Comparison of ENCODE assay signal across 17 cellular contexts in the genomic region with DNA sequence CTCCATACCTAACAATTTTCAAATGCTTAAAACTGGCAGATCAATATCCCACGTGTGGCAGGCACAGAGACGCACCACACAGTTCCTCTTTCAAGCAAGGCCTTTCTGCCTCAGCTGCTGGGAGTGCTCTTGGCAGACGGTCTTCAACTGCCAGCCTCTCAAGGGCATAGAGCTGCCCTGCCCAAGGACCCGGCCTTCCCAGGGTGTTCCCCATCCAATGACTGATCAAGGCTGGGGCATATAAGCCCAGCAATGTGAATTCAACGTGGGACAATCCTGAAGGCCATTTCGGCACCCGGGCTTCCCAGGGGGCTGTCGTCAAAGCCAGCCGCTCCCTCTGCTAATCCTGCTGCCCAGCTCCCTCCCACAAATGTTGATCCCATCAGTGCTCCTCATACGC.
A peak's percentile ranks its signal among the peaks of the same experiment; 100 is the strongest.
DNase-seq lines count a peak whose midpoint lies in the region; ATAC-seq and TF ChIP-seq lines count a peak whose summit lies in the region.
"Had no signal": no experiment of that assay in that cellular context is flagged by ENCODE, and none has a peak within 500 bp of the region (broad histone marks: within the 10 kb centered on the region; RNA-seq: fewer than 3 reads in every experiment).

No MANE protein-coding gene starts in this region.

- H2AK5ac ChIP-seq in mesenchymal stem cell (ENCODE audit: low read length, severe bottlenecking) (no peak overlapping the region), mesendoderm (ENCODE audit: low read length) (no peak overlapping the region)

- no peak overlapping the region for H2BK15ac ChIP-seq in mesenchymal stem cell (ENCODE audit: low read depth, poor library complexity, severe bottlenecking)
- no peak overlapping the region for H2BK15ac ChIP-seq in mesendoderm (replicated peaks; ENCODE audit: low read depth)

- H2BK5ac ChIP-seq in mesenchymal stem cell (ENCODE audit: low read depth, low read length, poor library complexity, severe bottlenecking) (no peak overlapping the region), mesendoderm (ENCODE audit: low read length) (no peak overlapping the region)

- peaks cover 48 to 53% of the 10 kb centered on the region in 2 donors for H3K4me1 Mint-ChIP-seq in natural killer cell
- peaks cover 39 to 43% of the 10 kb centered on the region in 2 donors for H3K4me1 Mint-ChIP-seq in natural killer cell treated with Interleukin-12 subunit alpha and Interleukin-12 subunit beta and Interleukin-15 and Interleukin-18, amount 100 ng/mL, for 72 hours (ENCODE audit: low read depth in 2 of 2)

- no peaks in the 10 kb centered on the region for H3K36me3 Mint-ChIP-seq in natural killer cell
- H3K36me3 Mint-ChIP-seq in natural killer cell treated with Interleukin-12 subunit alpha and Interleukin-12 subunit beta and Interleukin-15 and Interleukin-18, amount 100 ng/mL, for 72 hours = no peaks in the 10 kb centered on the region

- H3K9me3 Mint-ChIP-seq in natural killer cell = no peaks in the 10 kb centered on the region
- H3K9me3 Mint-ChIP-seq in natural killer cell treated with Interleukin-12 subunit alpha and Interleukin-12 subunit beta and Interleukin-15 and Interleukin-18, amount 100 ng/mL, for 72 hours = no peaks in the 10 kb centered on the region

- H3K79me1 ChIP-seq in mesenchymal stem cell (replicated peaks; ENCODE audit: low read length, poor library complexity, severe bottlenecking) (no peaks in the 10 kb centered on the region), mesendoderm (ENCODE audit: low read length) (no peaks in the 10 kb centered on the region)

- no peak overlapping the region for H3K56ac ChIP-seq in mesendoderm (ENCODE audit: low read length)

- H3K9ac ChIP-seq in mesenchymal stem cell (ENCODE audit: low read length) (no peak overlapping the region), mesendoderm (ENCODE audit: low read length) (no peak overlapping the region)

- H3K23ac ChIP-seq in mesenchymal stem cell (ENCODE audit: low read length in 2 of 2) (no peak overlapping the region), mesendoderm (ENCODE audit: low read length) (no peak overlapping the region)

- H2BK120ac ChIP-seq in mesenchymal stem cell (ENCODE audit: low read depth, low read length) (no peak overlapping the region), mesendoderm (ENCODE audit: low read depth, low read length) (no peak overlapping the region)

- ATAC-seq in natural killer cell (no peak), HG03342 (IDR thresholded peaks at IDR 0.05; ENCODE audit: unreplicated experiment) (no peak)
- ATAC-seq in natural killer cell treated with Interleukin-12 subunit alpha and Interleukin-12 subunit beta and Interleukin-15 and Interleukin-18, amount 100 ng/mL, for 72 hours = no peak

- H3K18ac ChIP-seq in mesenchymal stem cell (ENCODE audit: low read depth in 1 of 2, low read length in 2 of 2) (peak overlapping the region; percentile 15 to 71), mesendoderm (ENCODE audit: low read length) (no peak overlapping the region)

- no peak overlapping the region for H3K4me3 Mint-ChIP-seq in natural killer cell
- H3K4me3 Mint-ChIP-seq in natural killer cell treated with Interleukin-12 subunit alpha and Interleukin-12 subunit beta and Interleukin-15 and Interleukin-18, amount 100 ng/mL, for 72 hours = no peak overlapping the region
- H3K4me3 Mint-ChIP-seq: B cell had no signal

- H3K36me3 ChIP-seq in mesenchymal stem cell (ENCODE audit: control insufficient read depth in 1 of 2, insufficient read depth in 2 of 2, low read depth in 1 of 2, low read length in 2 of 2) (no peaks in the 10 kb centered on the region), mesendoderm (ENCODE audit: control insufficient read depth, insufficient read depth, low read length) (no peaks in the 10 kb centered on the region)

- H3K4me2 ChIP-seq in mesenchymal stem cell (ENCODE audit: low read length, poor library complexity, severe bottlenecking) = no peak overlapping the region
- H3K4me2 ChIP-seq in mesendoderm (ENCODE audit: low read length) = no peak overlapping the region

- DNase-seq in natural killer cell (no peak), MV-4-11 (lab: John Stamatoyannopoulos, UW) (peak; percentile 33), mesenchymal stem cell (no peak), mesendoderm (no peak), posterior cingulate gyrus (no peak)
- DNase-seq in natural killer cell treated with Interleukin-12 subunit alpha and Interleukin-12 subunit beta and Interleukin-15 and Interleukin-18, amount 100 ng/mL, for 72 hours (ENCODE audit: low spot score) = no peak
- DNase-seq: ACHN, DMS79 treated with DMSO at 0.1 percent for 48 hours, GDM1, HCEC 1CT, NCI-H146, NCI-H226, NCI-H526 treated with DMSO at 0.1 percent for 48 hours had no signal

- no peaks in the 10 kb centered on the region for H3K9me3 ChIP-seq in mesenchymal stem cell (ENCODE audit: control insufficient read depth, low read length)

- H2BK12ac ChIP-seq in mesenchymal stem cell (ENCODE audit: low read length in 2 of 2) = no peak overlapping the region

- H3K4me3 ChIP-seq in mesenchymal stem cell (ENCODE audit: insufficient read depth in 1 of 2, low read depth in 1 of 2, low read length in 2 of 2) (no peak overlapping the region), mesendoderm (ENCODE audit: low read length) (no peak overlapping the region)
- H3K4me3 ChIP-seq: SJSA1 had no signal

- no peak for TF ChIP-seq CTCF in natural killer cell (IDR thresholded peaks at IDR 0.05)

- intact Hi-C loops in natural killer cell (cut with micrococcal nuclease) = no loop called here
- intact Hi-C loops in posterior cingulate gyrus (cut with DNase I) = no loop called here

- H3K4me1 ChIP-seq in mesenchymal stem cell (ENCODE audit: control insufficient read depth, insufficient read depth, low read depth, low read length) = peaks cover 5% of the 10 kb centered on the region
- no peaks in the 10 kb centered on the region for H3K4me1 ChIP-seq in mesendoderm (ENCODE audit: control insufficient read depth, low read depth, low read length)

- H4K8ac ChIP-seq in mesenchymal stem cell (ENCODE audit: low read length) (no peak overlapping the region), mesendoderm (ENCODE audit: low read depth, low read length) (no peak overlapping the region)

- no peaks in the 10 kb centered on the region for H3K27me3 Mint-ChIP-seq in natural killer cell (ENCODE audit: low read depth in 2 of 2)
- H3K27me3 Mint-ChIP-seq in natural killer cell treated with Interleukin-12 subunit alpha and Interleukin-12 subunit beta and Interleukin-15 and Interleukin-18, amount 100 ng/mL, for 72 hours = no peaks in the 10 kb centered on the region
- H3K27me3 Mint-ChIP-seq: B cell had no signal

- H3K27ac ChIP-seq in mesenchymal stem cell (ENCODE audit: low read length, poor library complexity, severe bottlenecking) (no peak overlapping the region), mesendoderm (ENCODE audit: low read depth, low read length) (no peak overlapping the region)
- H3K27ac ChIP-seq: RWPE1, SJSA1 had no signal

- no peak overlapping the region for H4K5ac ChIP-seq in mesendoderm (ENCODE audit: low read length)

- WGBS in mesenchymal stem cell = 89% methylated on average over 10 of the region's 10 CpGs
- no CpG with 5 or more reads among the region's 10 CpGs for WGBS in mesendoderm (ENCODE audit: extremely low coverage, insufficient coverage, low lambda C conversion rate)

- H3K27ac Mint-ChIP-seq in natural killer cell = peak overlapping the region; percentile 86 to 88
- H3K27ac Mint-ChIP-seq in natural killer cell treated with Interleukin-12 subunit alpha and Interleukin-12 subunit beta and Interleukin-15 and Interleukin-18, amount 100 ng/mL, for 72 hours = peak overlapping the region in 1 of 2 donors; percentile 82
- H3K27ac Mint-ChIP-seq: B cell had no signal

- H3K4ac ChIP-seq in mesenchymal stem cell (ENCODE audit: low read depth in 1 of 2, low read length in 2 of 2) (no peak overlapping the region), mesendoderm (ENCODE audit: low read depth, low read length) (no peak overlapping the region)

- no peaks in the 10 kb centered on the region for H3K79me2 ChIP-seq in mesendoderm (ENCODE audit: control insufficient read depth, insufficient read depth, low read length)

- H4K91ac ChIP-seq in mesenchymal stem cell (ENCODE audit: low read length) = peak overlapping the region; percentile 55

- H2AFZ ChIP-seq in mesenchymal stem cell (ENCODE audit: low read depth, low read length) = no peak overlapping the region

- no peaks in the 10 kb centered on the region for H3K27me3 ChIP-seq in mesenchymal stem cell (ENCODE audit: control insufficient read depth in 1 of 2, insufficient read depth in 1 of 2, low read length in 2 of 2)
- no peaks in the 10 kb centered on the region for H3K27me3 ChIP-seq in mesendoderm (ENCODE audit: insufficient read depth, low read length, poor library complexity)
- H3K27me3 ChIP-seq: SJSA1 had no signal

- no peak overlapping the region for H3K14ac ChIP-seq in mesenchymal stem cell (ENCODE audit: low read length in 2 of 2)
